ENCODE assay signal across 8 cellular contexts in the genomic region with DNA sequence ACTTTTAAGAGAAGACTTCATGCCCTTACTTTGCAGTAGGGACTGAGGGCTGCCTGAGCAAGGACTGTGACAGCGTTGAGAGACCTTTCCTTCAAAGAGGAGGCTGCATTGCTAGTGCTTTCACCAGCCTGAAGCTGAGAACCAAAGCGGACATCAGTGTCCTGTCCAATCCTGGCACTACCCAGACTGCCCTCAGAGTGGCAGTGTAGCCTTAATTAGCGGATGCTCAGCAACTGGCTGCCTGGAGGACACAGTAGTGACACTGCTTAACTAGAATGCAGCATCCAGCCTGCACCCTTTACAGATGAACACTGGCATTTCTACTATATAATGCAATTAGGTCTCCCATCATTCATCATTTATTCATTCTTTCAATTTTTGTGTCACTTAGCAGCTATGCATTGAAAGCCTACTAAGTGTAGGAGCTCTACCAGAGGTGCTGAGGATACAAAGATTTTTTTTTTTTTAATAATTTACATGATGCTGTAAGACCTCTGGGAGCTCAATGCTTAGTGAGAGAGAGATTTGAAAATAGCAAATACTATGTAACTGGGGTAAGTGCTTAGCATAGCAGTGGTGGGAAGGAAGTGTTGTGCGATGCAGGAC.
DNase-seq lines count a peak whose midpoint lies in the region; ATAC-seq lines count a peak whose summit lies in the region.

No MANE protein-coding gene starts in this region.

- DNase-seq in C1 segment of cervical spinal cord (lab: John Stamatoyannopoulos, UW), result peak in 13 of 14 donors; percentile 7 to 71 (median 51)
- DNase-seq in GM19238 (ENCODE audit: insufficient read length, low spot score), result peak; percentile 33
- DNase-seq in NCI-H2196 treated with DMSO at 0.1 percent for 48 hours (lab: John Stamatoyannopoulos, UW; ENCODE audit: unreplicated experiment), result peak; percentile 51
- peak in 3 of 4 experiments; percentile 7 to 38 (median 18) for DNase-seq in activated CD4-positive, CD25-positive, alpha-beta regulatory T cell (lab: John Stamatoyannopoulos, UW)
- DNase-seq in cerebellar cortex (ENCODE audit: low spot score), result peak; percentile 83
- peak; percentile 80 for DNase-seq in kidney tubule cell (ENCODE audit: low spot score)
- DNase-seq in stimulated activated CD4-positive, alpha-beta T cell treated with anti-CD3 and anti-CD28 coated beads, Interleukin-2, amount 100 ng/mL, for 48 hours, result peak; percentile 58 to 60

- peak; percentile 97 for ATAC-seq in HG03196 (IDR thresholded peaks at IDR 0.05; ENCODE audit: unreplicated experiment)

Comparison
In these comparisons a context has a peak if more than half of its experiments do, and no peak if none do; other contexts are left out.
1. Peak in every context shown above with its lines: DNase-seq and ATAC-seq.
2. DNase-seq: peak in every context shown above with its lines; median percentile 83 in cerebellar cortex; 80 in kidney tubule cell; 59 in stimulated activated CD4-positive, alpha-beta T cell treated with anti-CD3 and anti-CD28 coated beads, Interleukin-2, amount 100 ng/mL, for 48 hours; 51 in C1 segment of cervical spinal cord; 51 in NCI-H2196 treated with DMSO at 0.1 percent for 48 hours; 33 in GM19238; 18 in activated CD4-positive, CD25-positive, alpha-beta regulatory T cell.